ENCODE assay signal across 1 cellular context in the genomic region with DNA sequence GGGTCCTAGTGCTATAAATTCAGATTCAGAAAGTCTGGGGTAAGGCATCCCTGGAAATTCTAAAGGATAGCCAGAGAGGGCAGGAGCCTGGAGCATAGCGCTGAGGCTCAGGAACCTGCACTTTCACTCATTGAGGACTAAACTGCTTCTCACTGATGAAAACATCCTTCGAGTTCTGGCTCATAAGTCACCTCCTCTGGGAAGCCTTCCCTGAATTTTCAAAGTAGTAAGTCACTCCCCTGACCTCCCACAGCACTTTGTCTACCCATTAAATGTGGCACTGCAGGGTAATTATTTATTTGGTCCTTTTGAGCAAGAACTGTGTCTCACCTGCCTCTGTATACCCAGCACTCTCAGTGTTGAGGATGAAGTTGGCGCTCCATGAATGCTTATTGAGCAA.
TF ChIP-seq lines count a peak whose summit lies in the region.

No MANE protein-coding gene starts in this region.

TF ChIP-seq in IMR-90, 13 proteins besides CTCF, POLR2A, EP300 and RAD21 (continued from another document):
- TF ChIP-seq FOS (IDR thresholded peaks at IDR 0.05; ENCODE audit: low read depth, low read length) (no peak), NFE2L2 (IDR thresholded peaks at IDR 0.05; ENCODE audit: low read depth, low read length) (no peak), RCOR1 (IDR thresholded peaks at IDR 0.05; ENCODE audit: insufficient replicate concordance, low read length) (no peak), ELK1 (IDR thresholded peaks at IDR 0.05; ENCODE audit: borderline replicate concordance, low read depth, low read length) (no peak), MAFK (IDR thresholded peaks at IDR 0.05; ENCODE audit: low read depth, low read length) (no peak), SMC3 (IDR thresholded peaks at IDR 0.05; ENCODE audit: low read depth, low read length) (no peak), CEBPB (IDR thresholded peaks at IDR 0.05; ENCODE audit: low read depth, low read length) (no peak), USF2 (IDR thresholded peaks at IDR 0.05; ENCODE audit: low read depth, low read length) (no peak)
